9 cellular contexts compared by ENCODE assay signal in the genomic region with DNA sequence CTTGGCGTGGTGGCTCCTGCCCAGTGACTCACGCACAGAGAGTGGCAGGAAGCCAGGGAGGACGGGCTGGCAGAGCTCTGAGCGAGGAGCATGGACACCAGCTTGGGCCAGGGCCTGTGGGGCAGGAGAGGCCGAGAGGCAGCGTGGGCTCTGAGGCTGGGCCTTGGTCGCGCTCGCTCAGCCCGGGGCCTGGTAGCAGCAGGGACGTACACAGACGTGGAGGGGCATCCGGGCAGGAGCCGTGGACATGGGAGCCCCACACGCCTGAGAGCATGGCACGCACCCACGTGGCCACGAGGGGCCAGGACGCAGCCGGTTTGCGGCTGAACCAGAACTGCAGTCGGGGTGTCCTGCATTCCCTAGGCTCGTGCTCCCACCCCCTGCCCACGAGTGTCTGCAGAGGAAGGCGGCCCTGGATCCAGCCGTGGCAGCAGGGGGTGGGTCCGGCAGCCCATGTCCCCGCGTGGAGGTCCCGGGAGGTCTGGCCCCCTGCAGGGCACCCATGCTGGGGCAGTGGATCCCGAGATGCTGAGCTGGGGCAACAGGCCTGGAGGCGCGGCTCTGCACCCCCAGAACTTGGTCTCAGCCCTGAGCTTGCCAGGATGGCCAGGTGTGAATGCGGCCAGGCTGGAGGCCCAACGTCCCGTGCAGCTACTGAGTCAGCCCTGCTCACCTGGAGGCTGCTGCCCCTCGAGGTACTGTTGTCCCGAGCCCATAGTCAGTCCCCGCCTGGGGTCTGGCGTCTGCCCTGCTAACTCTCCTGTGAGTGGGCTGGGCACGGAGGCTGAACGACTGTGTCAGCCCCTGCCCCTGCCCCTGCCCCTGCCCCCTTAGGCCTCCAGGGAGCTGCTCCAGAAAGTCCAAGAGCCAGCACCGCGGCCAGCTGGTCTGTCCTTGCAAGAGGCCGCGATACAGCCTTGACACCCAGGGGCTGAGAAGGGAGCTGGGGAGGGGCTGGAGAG.
A peak's percentile ranks its signal among the peaks of the same experiment; 100 is the strongest.
DNase-seq lines count a peak whose midpoint lies in the region; ATAC-seq and TF ChIP-seq lines count a peak whose summit lies in the region.
"Had no signal": no experiment of that assay in that cellular context is flagged by ENCODE, and none has a peak within 500 bp of the region (broad histone marks: within the 10 kb centered on the region; RNA-seq: fewer than 3 reads in every experiment).

No MANE protein-coding gene starts in this region.

- BruUV-seq in MCF 10A (replicated peaks; lab: Mats Ljungman, UMichigan), result no TSS peak

- intact Hi-C loops in Right ventricle myocardium inferior (cut with DNase I) (no loop called here), MCF 10A (cut with micrococcal nuclease) (no loop called here), left colon (cut with DNase I, micrococcal nuclease) (no loop called here), vagina (cut with DNase I) (no loop called here)
- intact Hi-C loops in CD4-positive, alpha-beta memory T cell (cut with micrococcal nuclease), result no loop called here

- TF ChIP-seq POLR2A in vagina (IDR thresholded peaks at IDR 0.05), result no peak

- CTCF ChIA-PET in MCF 10A (lab: Yijun Ruan, JAX), result interaction anchor here (0.6 to 1.7 kb wide), 4 partner anchors 51 to 491 kb away, joined by 3 to 6 read pairs (median 4); no protein-coding TSS in a partner anchor
- CTCF ChIA-PET in CD4-positive, alpha-beta memory T cell (lab: Charles Lee; ENCODE audit: partially characterized antibody), result no interaction called here

- H3K4me3 ChIP-seq in right atrium auricular region (no peak overlapping the region), vagina (no peak overlapping the region), HAP-1 (no peak overlapping the region)
- no peak overlapping the region for H3K4me3 ChIP-seq in CD4-positive, alpha-beta memory T cell (ENCODE audit: low read length in 2 of 2)

- H3K27me3 ChIP-seq in right atrium auricular region (no peaks in the 10 kb centered on the region), vagina (no peaks in the 10 kb centered on the region), HAP-1 (ENCODE audit: low read depth) (0 out of 2 replicates have a peak, but pooled peaks cover 2% of the 10 kb centered on the region)
- H3K27me3 ChIP-seq in CD4-positive, alpha-beta memory T cell (ENCODE audit: insufficient read depth, low read length), result no peaks in the 10 kb centered on the region

- H3K9me3 ChIP-seq in right atrium auricular region, result peaks cover 0 to 7% of the 10 kb centered on the region in 2 donors
- no peaks in the 10 kb centered on the region for H3K9me3 ChIP-seq in vagina
- H3K9me3 ChIP-seq in HAP-1, result no peaks in the 10 kb centered on the region
- no peaks in the 10 kb centered on the region for H3K9me3 ChIP-seq in CD4-positive, alpha-beta memory T cell (ENCODE audit: control insufficient read depth in 1 of 2, low read length in 2 of 2)

- no peak overlapping the region for H3K4me3 Mint-ChIP-seq in MCF 10A (ENCODE audit: unreplicated experiment)
- no peak overlapping the region for H3K4me3 Mint-ChIP-seq in CD4-positive, alpha-beta memory T cell

- H3K27me3 Mint-ChIP-seq in MCF 10A (ENCODE audit: insufficient read depth, unreplicated experiment), result no peaks in the 10 kb centered on the region
- peaks cover 0 to 3% of the 10 kb centered on the region in 2 donors for H3K27me3 Mint-ChIP-seq in CD4-positive, alpha-beta memory T cell

- peak; percentile 68 for ATAC-seq in Right ventricle myocardium inferior
- ATAC-seq in left colon, result peak; percentile 26

- in situ Hi-C loops in HAP-1 (cut with MboI; ENCODE audit: low sequenced_read_pairs), result no loop called here

- peaks cover 7% of the 10 kb centered on the region for H3K4me1 Mint-ChIP-seq in MCF 10A (ENCODE audit: insufficient read depth, unreplicated experiment)
- H3K4me1 Mint-ChIP-seq in CD4-positive, alpha-beta memory T cell, result no peaks in the 10 kb centered on the region

- POLR2A ChIA-PET in MCF 10A (lab: Yijun Ruan, JAX), result interaction anchor here (0.6 to 1.2 kb wide), 3 partner anchors 14 to 73 kb away, joined by 3 to 4 read pairs (median 3); no protein-coding TSS in a partner anchor
- POLR2A ChIA-PET in CD4-positive, alpha-beta memory T cell (lab: Charles Lee; ENCODE audit: partially characterized antibody), result no interaction called here

- DNase-seq in Right ventricle myocardium inferior (ENCODE audit: missing footprints) (peak; percentile 78), right atrium auricular region (ENCODE audit: low spot score) (no peak), MCF 10A (ENCODE audit: unreplicated experiment) (peak; percentile 89), left colon (peak; percentile 31 to 58), vagina (ENCODE audit: extremely low spot score in 2 of 2) (no peak), HAP-1 (ENCODE audit: low spot score in 2 of 2) (no peak), MV-4-11 (lab: John Stamatoyannopoulos, UW) (no peak)
- DNase-seq in CD4-positive, alpha-beta memory T cell, result no peak
- DNase-seq: stimulated activated naive CD4-positive, alpha-beta T cell treated with Interleukin-2 at 50 U/mL for 16 hours had no signal

- H3K27ac ChIP-seq in right atrium auricular region, result peak overlapping the region in 1 of 2 donors; percentile 27
- peak overlapping the region; percentile 27 for H3K27ac ChIP-seq in vagina
- H3K27ac ChIP-seq in CD4-positive, alpha-beta memory T cell (ENCODE audit: low read depth, low read length), result no peak overlapping the region

- peaks cover 0 to 23% of the 10 kb centered on the region in 2 donors for H3K4me1 ChIP-seq in right atrium auricular region
- H3K4me1 ChIP-seq in vagina, result peaks cover 16% of the 10 kb centered on the region
- peaks cover 2% of the 10 kb centered on the region for H3K4me1 ChIP-seq in HAP-1
- no peaks in the 10 kb centered on the region for H3K4me1 ChIP-seq in CD4-positive, alpha-beta memory T cell (ENCODE audit: insufficient read depth, low read length)

- TF ChIP-seq CTCF in right atrium auricular region (IDR thresholded peaks at IDR 0.05), result no peak
- TF ChIP-seq CTCF in MCF 10A (IDR thresholded peaks at IDR 0.05; ENCODE audit: unreplicated experiment), result no peak
- TF ChIP-seq CTCF in vagina (IDR thresholded peaks at IDR 0.05), result no peak

- H3K27ac Mint-ChIP-seq in MCF 10A (ENCODE audit: low read depth, unreplicated experiment), result no peak overlapping the region
- H3K27ac Mint-ChIP-seq in CD4-positive, alpha-beta memory T cell, result no peak overlapping the region

- H3K36me3 Mint-ChIP-seq in MCF 10A (ENCODE audit: insufficient read depth, unreplicated experiment), result peaks cover 9% of the 10 kb centered on the region
- no peaks in the 10 kb centered on the region for H3K36me3 Mint-ChIP-seq in CD4-positive, alpha-beta memory T cell

- H3K36me3 ChIP-seq in right atrium auricular region (no peaks in the 10 kb centered on the region), vagina (no peaks in the 10 kb centered on the region), HAP-1 (replicated peaks) (no peaks in the 10 kb centered on the region)
- H3K36me3 ChIP-seq in CD4-positive, alpha-beta memory T cell (ENCODE audit: insufficient read depth, low read length), result no peaks in the 10 kb centered on the region

- no peaks in the 10 kb centered on the region for H3K9me3 Mint-ChIP-seq in MCF 10A (ENCODE audit: unreplicated experiment)
- H3K9me3 Mint-ChIP-seq in CD4-positive, alpha-beta memory T cell, result peaks cover 0 to 7% (median under 1%) of the 10 kb centered on the region in 8 donors

Comparison
In these comparisons a context has a peak if more than half of its experiments do, and no peak if none do; other contexts are left out.
1. DNase-seq: peak in Right ventricle myocardium inferior (single experiment), MCF 10A (single experiment) and left colon (2 of 2); none in right atrium auricular region (single experiment), vagina (0 of 2), HAP-1 (0 of 2), MV-4-11 (single experiment) and CD4-positive, alpha-beta memory T cell (0 of 5).